37 cellular contexts compared by ENCODE assay signal in genomic region chr15:48678851-48679250, GRCh38.
"Had no signal": no experiment of that assay in that cellular context is flagged by ENCODE, and none has a peak within 500 bp of the region (broad histone marks: within the 10 kb centered on the region; RNA-seq: fewer than 3 reads in every experiment).

No MANE protein-coding gene starts in this region.

- H3K27ac ChIP-seq: adrenal gland, ascending aorta, body of pancreas, brain microvascular endothelial cell, breast epithelium, cardiac muscle cell had no signal

- H3K4me1 Mint-ChIP-seq: activated naive CD4-positive, alpha-beta T cell treated with anti-CD3 and anti-CD28 coated beads, Interleukin-2, amount 10 ng/mL, durations not matched to agents 7 days and 5 days; activated naive CD4-positive, alpha-beta T cell treated with anti-CD3 and anti-CD28 coated beads, Interleukin-2, amount 50 U/mL, for 24 hours; activated naive CD8-positive, alpha-beta T cell treated with anti-CD3 and anti-CD28 coated beads for 36 hours; activated naive CD8-positive, alpha-beta T cell treated with anti-CD3 and anti-CD28 coated beads, Interleukin-2, amount 10 ng/mL, durations not matched to agents 7 days and 5 days; activated naive CD8-positive, alpha-beta T cell treated with anti-CD3 and anti-CD28 coated beads, Interleukin-2, amount 50 U/mL, for 24 hours; activated T-helper 17 cell treated with anti-CD3 and anti-CD28 coated beads, Interleukin-2, amount 50 U/mL, for 72 hours; brain; central memory CD8-positive, alpha-beta T cell had no signal

- H3K4me3 ChIP-seq: adrenal gland, ascending aorta, body of pancreas, breast epithelium, cardiac muscle cell had no signal

- DNase-seq: activated effector memory CD4-positive, alpha-beta T cell treated with anti-CD3 and anti-CD28 coated beads, Interleukin-2, amount 50 U/mL, for 16 hours; activated effector memory CD4-positive, alpha-beta T cell treated with Interleukin-2 at 50 U/mL for 16 hours; activated gamma-delta T cell; activated gamma-delta T cell treated with Interleukin-2 at 50 U/mL for 16 hours; activated naive CD4-positive, alpha-beta T cell; activated naive CD4-positive, alpha-beta T cell treated with anti-CD3 and anti-CD28 coated beads for 36 hours; activated naive CD4-positive, alpha-beta T cell treated with anti-CD3 and anti-CD28 coated beads, Interleukin-2, amount 10 ng/mL, durations not matched to agents 7 days and 5 days; activated naive CD4-positive, alpha-beta T cell treated with anti-CD3 and anti-CD28 coated beads, Interleukin-2, amount 50 U/mL, for 16 hours; activated naive CD4-positive, alpha-beta T cell treated with Interleukin-2 at 50 U/mL for 16 hours; activated naive CD8-positive, alpha-beta T cell treated with anti-CD3 and anti-CD28 coated beads for 36 hours; activated naive CD8-positive, alpha-beta T cell treated with anti-CD3 and anti-CD28 coated beads, Interleukin-2, amount 10 ng/mL, durations not matched to agents 7 days and 5 days; activated naive CD8-positive, alpha-beta T cell treated with anti-CD3 and anti-CD28 coated beads, Interleukin-2, amount 50 U/mL, for 24 hours; activated T-cell treated with anti-CD3 and anti-CD28 coated beads, Interleukin-2, amount 50 U/mL, for 24 hours; activated T-cell treated with anti-CD3 and anti-CD28 coated beads, Interleukin-2, amount 50 U/mL, for 4 hours; activated T-cell treated with anti-CD3 and anti-CD28 coated beads, Interleukin-2, amount 50 U/mL, for 48 hours; activated T-cell treated with anti-CD3 and anti-CD28 coated beads, Interleukin-2, amount 50 U/mL, for 72 hours; adrenal gland; amniotic stem cell; amygdala; anterior cingulate cortex; aorta; body of pancreas; brain microvascular endothelial cell; caudate nucleus; central memory CD4-positive, alpha-beta T cell; cerebellar nuclear complex had no signal

- H3K9me3 Mint-ChIP-seq: activated naive CD4-positive, alpha-beta T cell treated with anti-CD3 and anti-CD28 coated beads for 36 hours; activated naive CD4-positive, alpha-beta T cell treated with anti-CD3 and anti-CD28 coated beads, Interleukin-2, amount 10 ng/mL, durations not matched to agents 7 days and 5 days; activated naive CD4-positive, alpha-beta T cell treated with anti-CD3 and anti-CD28 coated beads, Interleukin-2, amount 50 U/mL, for 24 hours; activated naive CD4-positive, alpha-beta T cell treated with anti-CD3 and anti-CD28 coated beads, Interleukin-2, amount 50 U/mL, for 72 hours; activated naive CD8-positive, alpha-beta T cell treated with anti-CD3 and anti-CD28 coated beads for 36 hours; activated naive CD8-positive, alpha-beta T cell treated with anti-CD3 and anti-CD28 coated beads, Interleukin-2, amount 50 U/mL, for 24 hours; activated T-cell treated with anti-CD3 and anti-CD28 coated beads, Interleukin-2, amount 50 U/mL, for 24 hours; activated T-cell treated with anti-CD3 and anti-CD28 coated beads, Interleukin-2, amount 50 U/mL, for 4 hours; activated T-cell treated with anti-CD3 and anti-CD28 coated beads, Interleukin-2, amount 50 U/mL, for 72 hours; activated T-helper 1 cell treated with anti-CD3 and anti-CD28 coated beads, Interleukin-12 subunit alpha, Interleukin-12 subunit beta, Interleukin-2, Interleukin-4 antibody, amounts not matched to agents 30 ng/mL and 10 ng/mL and 1 ng/mL, durations not matched to agents 14 hours and 24 hours and 36 hours; activated T-helper 17 cell treated with anti-CD3 and anti-CD28 coated beads, Interleukin-2, amount 50 U/mL, for 72 hours; activated T-helper 2 cell treated with anti-CD3 and anti-CD28 coated beads, Interferon-gamma antibody, Interleukin-2, Interleukin-4, amounts not matched to agents 10 μg/mL and 5 μg/mL and 100 μg/mL, durations not matched to agents 14 hours and 24 hours and 36 hours; brain; central memory CD8-positive, alpha-beta T cell had no signal

- H3K27me3 ChIP-seq: adrenal gland, ascending aorta, body of pancreas, brain microvascular endothelial cell, breast epithelium, cardiac muscle cell had no signal

- H3K27me3 Mint-ChIP-seq: activated naive CD4-positive, alpha-beta T cell treated with anti-CD3 and anti-CD28 coated beads, Interleukin-2, amount 10 ng/mL, durations not matched to agents 7 days and 5 days; activated naive CD4-positive, alpha-beta T cell treated with anti-CD3 and anti-CD28 coated beads, Interleukin-2, amount 50 U/mL, for 24 hours; activated naive CD8-positive, alpha-beta T cell treated with anti-CD3 and anti-CD28 coated beads for 36 hours; activated naive CD8-positive, alpha-beta T cell treated with anti-CD3 and anti-CD28 coated beads, Interleukin-2, amount 50 U/mL, for 24 hours; activated T-helper 17 cell treated with anti-CD3 and anti-CD28 coated beads, Interleukin-2, amount 50 U/mL, for 72 hours had no signal

- H3K4me1 ChIP-seq: ascending aorta, body of pancreas, breast epithelium had no signal

- H3K9me3 ChIP-seq: adrenal gland, ascending aorta, body of pancreas, breast epithelium had no signal

- ATAC-seq: activated naive CD4-positive, alpha-beta T cell treated with anti-CD3 and anti-CD28 coated beads, Interleukin-2, amount 50 U/mL, for 72 hours; activated naive CD8-positive, alpha-beta T cell treated with anti-CD3 and anti-CD28 coated beads, Interleukin-2, amount 50 U/mL, for 24 hours; activated T-cell treated with anti-CD3 and anti-CD28 coated beads, Interleukin-2, amount 50 U/mL, for 4 hours; activated T-cell treated with anti-CD3 and anti-CD28 coated beads, Interleukin-2, amount 50 U/mL, for 72 hours; activated T-helper 17 cell treated with anti-CD3 and anti-CD28 coated beads, Interleukin-2, amount 50 U/mL, for 72 hours; body of pancreas had no signal

- H3K36me3 ChIP-seq: adrenal gland, ascending aorta, brain microvascular endothelial cell, breast epithelium, cardiac muscle cell had no signal

- H3K36me3 Mint-ChIP-seq: activated naive CD4-positive, alpha-beta T cell treated with anti-CD3 and anti-CD28 coated beads, Interleukin-2, amount 10 ng/mL, durations not matched to agents 7 days and 5 days; activated naive CD4-positive, alpha-beta T cell treated with anti-CD3 and anti-CD28 coated beads, Interleukin-2, amount 50 U/mL, for 24 hours; activated naive CD8-positive, alpha-beta T cell treated with anti-CD3 and anti-CD28 coated beads for 36 hours; activated naive CD8-positive, alpha-beta T cell treated with anti-CD3 and anti-CD28 coated beads, Interleukin-2, amount 10 ng/mL, durations not matched to agents 7 days and 5 days; brain had no signal

- H3K27ac Mint-ChIP-seq: activated naive CD4-positive, alpha-beta T cell treated with anti-CD3 and anti-CD28 coated beads for 36 hours; activated naive CD4-positive, alpha-beta T cell treated with anti-CD3 and anti-CD28 coated beads, Interleukin-2, amount 10 ng/mL, durations not matched to agents 7 days and 5 days; activated naive CD4-positive, alpha-beta T cell treated with anti-CD3 and anti-CD28 coated beads, Interleukin-2, amount 50 U/mL, for 24 hours; activated naive CD4-positive, alpha-beta T cell treated with anti-CD3 and anti-CD28 coated beads, Interleukin-2, amount 50 U/mL, for 72 hours; activated naive CD8-positive, alpha-beta T cell; activated naive CD8-positive, alpha-beta T cell treated with anti-CD3 and anti-CD28 coated beads for 36 hours; activated naive CD8-positive, alpha-beta T cell treated with anti-CD3 and anti-CD28 coated beads, Interleukin-2, amount 50 U/mL, for 24 hours; activated T-cell treated with anti-CD3 and anti-CD28 coated beads, Interleukin-2, amount 50 U/mL, for 24 hours; activated T-cell treated with anti-CD3 and anti-CD28 coated beads, Interleukin-2, amount 50 U/mL, for 72 hours; activated T-helper 1 cell treated with anti-CD3 and anti-CD28 coated beads, Interleukin-12 subunit alpha, Interleukin-12 subunit beta, Interleukin-2, Interleukin-4 antibody, amounts not matched to agents 30 ng/mL and 10 ng/mL and 1 ng/mL, durations not matched to agents 14 hours and 24 hours and 36 hours; activated T-helper 17 cell treated with anti-CD3 and anti-CD28 coated beads, Interleukin-2, amount 50 U/mL, for 72 hours; activated T-helper 2 cell treated with anti-CD3 and anti-CD28 coated beads, Interferon-gamma antibody, Interleukin-2, Interleukin-4, amounts not matched to agents 10 μg/mL and 5 μg/mL and 100 μg/mL, durations not matched to agents 14 hours and 24 hours and 36 hours; brain had no signal

- H3K4me3 Mint-ChIP-seq: activated naive CD4-positive, alpha-beta T cell treated with anti-CD3 and anti-CD28 coated beads for 36 hours; activated naive CD4-positive, alpha-beta T cell treated with anti-CD3 and anti-CD28 coated beads, Interleukin-2, amount 10 ng/mL, durations not matched to agents 7 days and 5 days; activated naive CD4-positive, alpha-beta T cell treated with anti-CD3 and anti-CD28 coated beads, Interleukin-2, amount 50 U/mL, for 24 hours; activated naive CD8-positive, alpha-beta T cell; activated naive CD8-positive, alpha-beta T cell treated with anti-CD3 and anti-CD28 coated beads for 36 hours; activated naive CD8-positive, alpha-beta T cell treated with anti-CD3 and anti-CD28 coated beads, Interleukin-2, amount 10 ng/mL, durations not matched to agents 7 days and 5 days; activated naive CD8-positive, alpha-beta T cell treated with anti-CD3 and anti-CD28 coated beads, Interleukin-2, amount 50 U/mL, for 24 hours; activated T-cell treated with anti-CD3 and anti-CD28 coated beads, Interleukin-2, amount 50 U/mL, for 24 hours; activated T-cell treated with anti-CD3 and anti-CD28 coated beads, Interleukin-2, amount 50 U/mL, for 4 hours; activated T-cell treated with anti-CD3 and anti-CD28 coated beads, Interleukin-2, amount 50 U/mL, for 72 hours; activated T-helper 1 cell treated with anti-CD3 and anti-CD28 coated beads, Interleukin-12 subunit alpha, Interleukin-12 subunit beta, Interleukin-2, Interleukin-4 antibody, amounts not matched to agents 30 ng/mL and 10 ng/mL and 1 ng/mL, durations not matched to agents 14 hours and 24 hours and 36 hours; activated T-helper 17 cell treated with anti-CD3 and anti-CD28 coated beads, Interleukin-2, amount 50 U/mL, for 72 hours; brain; central memory CD8-positive, alpha-beta T cell had no signal
